ENCODE assay signal across 8 cellular contexts in the genomic region with DNA sequence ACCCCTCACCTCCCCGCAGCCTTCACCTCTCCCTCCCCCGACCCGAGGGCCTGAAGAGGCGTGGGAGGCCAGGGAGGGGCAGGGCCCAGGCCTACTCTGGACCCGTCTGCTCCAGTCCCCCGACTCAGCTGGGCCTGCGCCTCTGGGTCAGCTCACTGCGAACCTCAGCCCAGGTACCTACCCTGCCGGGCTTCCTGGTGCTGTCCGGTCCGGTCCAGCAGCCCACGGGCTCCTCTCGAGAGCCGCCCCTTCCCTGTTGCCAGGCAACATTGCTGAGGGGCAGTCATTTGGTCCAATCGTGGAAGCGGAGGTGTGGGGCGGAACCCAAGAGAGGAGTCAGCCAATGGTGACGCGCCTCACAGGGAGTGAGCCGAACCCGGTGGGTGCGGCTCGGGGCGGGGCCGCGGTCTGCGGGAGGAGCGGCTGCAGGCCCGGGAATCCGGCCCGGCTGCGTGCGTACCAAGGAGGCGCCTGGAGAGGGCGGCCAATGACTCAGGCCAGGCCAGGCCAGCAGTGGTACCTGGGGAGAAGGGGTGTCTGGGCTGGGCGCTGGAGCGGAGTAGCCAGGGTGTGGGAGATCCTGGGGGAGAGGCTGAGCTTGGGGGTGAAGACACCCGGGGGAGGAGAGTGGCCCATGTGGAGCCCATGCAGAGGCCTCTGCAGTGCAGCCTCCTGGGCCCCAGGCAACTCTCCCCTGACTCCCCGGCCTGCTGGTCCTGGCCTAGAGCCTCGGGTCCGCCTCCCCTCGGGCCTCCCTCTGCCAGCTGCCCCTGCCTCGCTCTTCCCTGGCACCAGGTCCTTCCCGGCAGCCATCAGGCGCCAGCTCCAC. TPM values are rescaled to one million over a fixed set of nuclear protein-coding genes. Genes with fewer than 3 reads are reported as not detected.
DNase-seq lines count a peak whose midpoint lies in the region; ATAC-seq, FAIRE-seq and TF ChIP-seq lines count a peak whose summit lies in the region.

A gene with protein sequence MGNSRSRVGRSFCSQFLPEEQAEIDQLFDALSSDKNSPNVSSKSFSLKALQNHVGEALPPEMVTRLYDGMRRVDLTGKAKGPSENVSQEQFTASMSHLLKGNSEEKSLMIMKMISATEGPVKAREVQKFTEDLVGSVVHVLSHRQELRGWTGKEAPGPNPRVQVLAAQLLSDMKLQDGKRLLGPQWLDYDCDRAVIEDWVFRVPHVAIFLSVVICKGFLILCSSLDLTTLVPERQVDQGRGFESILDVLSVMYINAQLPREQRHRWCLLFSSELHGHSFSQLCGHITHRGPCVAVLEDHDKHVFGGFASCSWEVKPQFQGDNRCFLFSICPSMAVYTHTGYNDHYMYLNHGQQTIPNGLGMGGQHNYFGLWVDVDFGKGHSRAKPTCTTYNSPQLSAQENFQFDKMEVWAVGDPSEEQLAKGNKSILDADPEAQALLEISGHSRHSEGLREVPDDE (minus strand): TSS at position 240 of the 829 bp plus-strand sequence. CDS start 6,573 bp downstream, outside the sequence.

- H3K9me3 ChIP-seq in OCI-LY3 (ENCODE audit: insufficient read depth, low read length): no peaks in the 10 kb centered on the region
- H3K9me3 ChIP-seq in endothelial cell of umbilical vein (replicated peaks; ENCODE audit: control insufficient read depth, insufficient read depth, low read length): no peaks in the 10 kb centered on the region

- H3K9me1 ChIP-seq in endothelial cell of umbilical vein (replicated peaks; ENCODE audit: control insufficient read depth, extremely low read depth, insufficient read depth, low read length): no peaks in the 10 kb centered on the region

- no peaks in the 10 kb centered on the region for H3K27me3 ChIP-seq in OCI-LY3 (ENCODE audit: low read depth, low read length)
- no peaks in the 10 kb centered on the region for H3K27me3 ChIP-seq in endothelial cell of umbilical vein (ENCODE audit: control insufficient read depth in 2 of 2, insufficient read depth in 2 of 2, low read length in 2 of 2)

- no peaks in the 10 kb centered on the region for H3K9me3 Mint-ChIP-seq in CD14-positive monocyte

- FAIRE-seq in endothelial cell of umbilical vein (lab: Jason Lieb, UNC): peak; percentile 97

- H3K4me2 ChIP-seq in OCI-LY3 (ENCODE audit: low read length) (peak within 1 kb of the TSS; percentile 97), endothelial cell of umbilical vein (ENCODE audit: insufficient read depth, low read length) (peak within 1 kb of the TSS; percentile 74)

- peak; percentile 99 for DNase-seq in CD14-positive monocyte (ENCODE audit: low spot score)
- peak; percentile 98 for DNase-seq in activated T-cell treated with anti-CD3 and anti-CD28 coated beads for 1 hour (ENCODE audit: low read depth)
- peak; percentile 98 for DNase-seq in endothelial cell of umbilical vein (ENCODE audit: low read depth, low spot score)
- peak; percentile 98 for DNase-seq in middle frontal gyrus (ENCODE audit: extremely low spot score, low spot score)
- peak; percentile 98 for DNase-seq in stimulated activated CD8-positive, alpha-beta memory T cell treated with anti-CD3 and anti-CD28 coated beads, Interleukin-2, amount 100 ng/mL, for 48 hours (ENCODE audit: low read depth in 2 of 2)

- POLR2A ChIA-PET in endothelial cell of umbilical vein (lab: Charles Lee): no interaction called here

- H3K27ac ChIP-seq in OCI-LY3 (ENCODE audit: low read length) (peak within 1 kb of the TSS; percentile 49), endothelial cell of umbilical vein (ENCODE audit: insufficient read depth, low read depth, low read length) (peak within 1 kb of the TSS; percentile 38)

- peaks cover 42% of the 10 kb centered on the region for H3K4me1 ChIP-seq in OCI-LY3 (ENCODE audit: low read length)
- peaks cover 10% of the 10 kb centered on the region for H3K4me1 ChIP-seq in endothelial cell of umbilical vein (ENCODE audit: control insufficient read depth, extremely low read depth, insufficient read depth, low read length)

- ATAC-seq in GM19324 (IDR thresholded peaks at IDR 0.05; ENCODE audit: low FRiP score, unreplicated experiment) (peak; percentile 96), HG03469 (IDR thresholded peaks at IDR 0.05; ENCODE audit: unreplicated experiment) (peak; percentile 88)

- H3K4me3 ChIP-seq in OCI-LY3 (ENCODE audit: low read length) (peak within 1 kb of the TSS; percentile 88), endothelial cell of umbilical vein (replicated peaks in 1 of 3; ENCODE audit: insufficient read depth in 1 of 3, low read depth in 1 of 3, low read length in 3 of 3) (peak within 1 kb of the TSS; percentile 61 to 81 (median 62))

- TF ChIP-seq POLR2A in endothelial cell of umbilical vein (IDR thresholded peaks at IDR 0.05; ENCODE audit: low read depth, low read length): no peak

- H4K20me1 ChIP-seq in OCI-LY3 (ENCODE audit: insufficient read depth, low read length) (no peaks in the 10 kb centered on the region), endothelial cell of umbilical vein (replicated peaks; ENCODE audit: control insufficient read depth, extremely low read depth, insufficient read depth, low read length) (no peaks in the 10 kb centered on the region)

- H3K9ac ChIP-seq in OCI-LY3 (ENCODE audit: low read length) (peak within 1 kb of the TSS; percentile 86), endothelial cell of umbilical vein (replicated peaks; ENCODE audit: extremely low read depth, insufficient read depth, low read length) (peak within 1 kb of the TSS; percentile 27)

- BruUV-seq in endothelial cell of umbilical vein (replicated peaks; lab: Mats Ljungman, UMichigan): no TSS peak

- H3K27me3 Mint-ChIP-seq in CD14-positive monocyte (ENCODE audit: low read depth in 3 of 3): peaks cover 0 to 4% (median 2%) of the 10 kb centered on the region in 3 donors

- peak within 1 kb of the TSS; percentile 35 to 86 (median 76) for H3K27ac Mint-ChIP-seq in CD14-positive monocyte

- CTCF ChIA-PET in endothelial cell of umbilical vein (lab: Charles Lee): interaction anchor here (2.1 to 5.0 kb wide), 9 partner anchors 10 to 228 kb away, joined by 7 to 74 read pairs (median 23); a partner anchor contains a TSS

- dilution Hi-C loops in endothelial cell of umbilical vein (cut with MboI; ENCODE audit: extremely low pct_ligation_motif_present, low sequenced_read_pairs): loop anchor here (25.0 kb wide), 1 partner anchor 108 kb away; a partner anchor contains a TSS

- intact Hi-C loops in CD14-positive monocyte (cut with micrococcal nuclease) (loop anchor here in 1 of 2 donors (10.0 kb wide), 2 partner anchors 230 to 540 kb away; a partner anchor contains a TSS), endothelial cell of umbilical vein (cut with micrococcal nuclease) (no loop called here)

- H3K4me1 Mint-ChIP-seq in CD14-positive monocyte: peaks cover 26% of the 10 kb centered on the region

- H3K36me3 Mint-ChIP-seq in CD14-positive monocyte: peaks cover 8 to 9% of the 10 kb centered on the region in 2 donors

- no peak for TF ChIP-seq CTCF in CD14-positive monocyte (IDR thresholded peaks at IDR 0.05)
- TF ChIP-seq CTCF in OCI-LY3 (IDR thresholded peaks at IDR 0.05; ENCODE audit: low read depth, low read length): no peak
- TF ChIP-seq CTCF in endothelial cell of umbilical vein (IDR thresholded peaks at IDR 0.05; ENCODE audit: extremely low read depth in 1 of 2, insufficient read depth in 1 of 2, low read depth in 1 of 2, low read length in 2 of 2): no peak

- H2AFZ ChIP-seq in OCI-LY3 (ENCODE audit: low read depth, low read length) (peak within 1 kb of the TSS; percentile 74), endothelial cell of umbilical vein (ENCODE audit: low read depth, low read length) (peak within 1 kb of the TSS; percentile 86)

- H3K36me3 ChIP-seq in OCI-LY3 (replicated peaks; ENCODE audit: low read depth, low read length) (no peaks in the 10 kb centered on the region), endothelial cell of umbilical vein (ENCODE audit: control insufficient read depth in 2 of 2, extremely low read depth in 1 of 2, insufficient read depth in 2 of 2, low read length in 2 of 2) (peaks cover 0 to 3% of the 10 kb centered on the region in 2 experiments)

- peak within 1 kb of the TSS; percentile 81 to 87 for H3K4me3 Mint-ChIP-seq in CD14-positive monocyte

- H3K79me2 ChIP-seq in OCI-LY3 (ENCODE audit: low read length) (peaks cover 18% of the 10 kb centered on the region; the same call in 1 of the 2 replicates), endothelial cell of umbilical vein (ENCODE audit: control insufficient read depth, insufficient read depth, low read length) (peaks cover 4% of the 10 kb centered on the region)

TF ChIP-seq in endothelial cell of umbilical vein, 7 proteins besides CTCF, POLR2A, EP300 and RAD21:
- TF ChIP-seq, protein P1, sequence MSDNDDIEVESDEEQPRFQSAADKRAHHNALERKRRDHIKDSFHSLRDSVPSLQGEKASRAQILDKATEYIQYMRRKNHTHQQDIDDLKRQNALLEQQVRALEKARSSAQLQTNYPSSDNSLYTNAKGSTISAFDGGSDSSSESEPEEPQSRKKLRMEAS (IDR thresholded peaks at IDR 0.05; ENCODE audit: insufficient read depth, insufficient read length): no peak
- TF ChIP-seq POLR2AphosphoS5 (IDR thresholded peaks at IDR 0.05; ENCODE audit: insufficient read depth, low read depth, low read length): peak; percentile 43

RNA-seq across cellular contexts. Expression of the gene that starts here (rescaled TPM):
- polyA plus RNA-seq in CD14-positive monocyte (1 to 10 TPM; 4.7 to 5.0 TPM), endothelial cell of umbilical vein (16.2 and 17.9 TPM in 2 replicates)
- 19.3 and 22.7 TPM in 2 replicates for total RNA-seq in endothelial cell of umbilical vein
- polyA plus RNA-seq in endothelial cell of umbilical vein (2011; cell fraction: cytosol; rRNA removed): 13.4 and 13.9 TPM in 2 replicates
- polyA plus RNA-seq in endothelial cell of umbilical vein (2011; cell fraction: nucleus; rRNA removed): 15.0 and 18.1 TPM in 2 replicates
- 19.5 and 22.5 TPM in 2 replicates for polyA plus RNA-seq in endothelial cell of umbilical vein (2012)
- polyA minus RNA-seq in endothelial cell of umbilical vein: 26.0 and 29.2 TPM in 2 replicates
- 9.0 TPM for polyA minus RNA-seq in endothelial cell of umbilical vein (2011; cell fraction: cytosol; rRNA and poly(A)+ RNA removed)
- polyA minus RNA-seq in endothelial cell of umbilical vein (2011; cell fraction: nucleus; rRNA and poly(A)+ RNA removed): 13.7 and 13.8 TPM in 2 replicates

Comparison
In these comparisons a context has a peak if more than half of its experiments do, and no peak if none do; other contexts are left out.
1. Peak in every context shown above with its lines: DNase-seq, ATAC-seq, H3K4me3 ChIP-seq and H3K27ac ChIP-seq.